Comparison of ENCODE assay signal across 23 cellular contexts in the genomic region with DNA sequence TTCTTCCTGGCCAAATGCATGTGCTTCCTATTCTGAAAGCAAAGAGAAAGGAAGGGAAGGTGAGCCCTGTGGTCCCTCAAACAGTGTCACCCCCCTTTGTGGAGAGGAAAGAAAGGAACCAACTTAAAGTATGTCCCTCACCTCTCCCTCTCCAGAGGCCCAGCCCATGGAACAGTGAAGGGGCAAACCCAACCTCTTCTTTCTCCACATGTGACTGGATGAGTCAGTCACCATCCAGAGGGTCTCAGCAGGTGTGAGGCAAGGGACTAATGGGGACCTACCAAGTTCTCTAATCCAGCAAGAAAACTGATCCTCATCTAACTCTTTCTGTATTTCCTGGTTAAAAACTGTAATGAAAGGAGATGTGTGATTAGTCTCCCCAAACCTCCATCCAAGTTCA.
DNase-seq lines count a peak whose midpoint lies in the region; ATAC-seq and TF ChIP-seq lines count a peak whose summit lies in the region.
"Had no signal": no experiment of that assay in that cellular context is flagged by ENCODE, and none has a peak within 500 bp of the region (broad histone marks: within the 10 kb centered on the region; RNA-seq: fewer than 3 reads in every experiment).

No MANE protein-coding gene starts in this region.

- peak in 1 of 8 donors; percentile 5 for ATAC-seq in heart right ventricle
- no peak for ATAC-seq in HG02840 (IDR thresholded peaks at IDR 0.05; ENCODE audit: low FRiP score, unreplicated experiment)
- no peak for ATAC-seq in right lobe of liver

- TF ChIP-seq POLR2A in esophagus squamous epithelium (IDR thresholded peaks at IDR 0.05) (no peak), prostate gland (IDR thresholded peaks at IDR 0.05) (no peak), right lobe of liver (IDR thresholded peaks at IDR 0.05) (no peak)

- peak overlapping the region in 9 of 10 donors; percentile 0 to 59 (median 17) for H3K27ac ChIP-seq in heart right ventricle
- peak overlapping the region in 1 of 2 donors; percentile 19 for H3K27ac ChIP-seq in right atrium auricular region
- H3K27ac ChIP-seq in esophagus squamous epithelium = peak overlapping the region in 3 of 4 donors; percentile 83 to 84 (median 83)
- peak overlapping the region; percentile 6 to 41 for H3K27ac ChIP-seq in prostate gland
- no peak overlapping the region for H3K27ac ChIP-seq in right lobe of liver
- H3K27ac ChIP-seq: C4-2B, KMS-11, RWPE1 had no signal

- no peaks in the 10 kb centered on the region for H3K27me3 ChIP-seq in heart right ventricle
- H3K27me3 ChIP-seq in right atrium auricular region = no peaks in the 10 kb centered on the region
- H3K27me3 ChIP-seq in esophagus squamous epithelium = no peaks in the 10 kb centered on the region
- H3K27me3 ChIP-seq in prostate gland (replicated peaks; ENCODE audit: insufficient read depth) = no peaks in the 10 kb centered on the region
- H3K27me3 ChIP-seq in right lobe of liver = no peaks in the 10 kb centered on the region

- H3K9me3 ChIP-seq in heart right ventricle (no peaks in the 10 kb centered on the region), right atrium auricular region (no peaks in the 10 kb centered on the region), esophagus squamous epithelium (no peaks in the 10 kb centered on the region), prostate gland (no peaks in the 10 kb centered on the region), right lobe of liver (no peaks in the 10 kb centered on the region)

- intact Hi-C loops in heart right ventricle (cut with DNase I) = no loop called here
- intact Hi-C loops in esophagus squamous epithelium (cut with DNase I) = no loop called here
- intact Hi-C loops in prostate gland (cut with DNase I) = no loop called here
- intact Hi-C loops in right lobe of liver (cut with DNase I) = no loop called here

- H3K4me3 ChIP-seq in heart right ventricle = no peak overlapping the region
- H3K4me3 ChIP-seq in right atrium auricular region = no peak overlapping the region
- H3K4me3 ChIP-seq in esophagus squamous epithelium = no peak overlapping the region
- no peak overlapping the region for H3K4me3 ChIP-seq in prostate gland
- H3K4me3 ChIP-seq in right lobe of liver = no peak overlapping the region

- peaks cover 0 to 17% (median 0%) of the 10 kb centered on the region in 9 donors for H3K36me3 ChIP-seq in heart right ventricle
- no peaks in the 10 kb centered on the region for H3K36me3 ChIP-seq in right atrium auricular region
- no peaks in the 10 kb centered on the region for H3K36me3 ChIP-seq in esophagus squamous epithelium
- H3K36me3 ChIP-seq in prostate gland = no peaks in the 10 kb centered on the region
- no peaks in the 10 kb centered on the region for H3K36me3 ChIP-seq in right lobe of liver

- no peak for TF ChIP-seq CTCF in heart right ventricle (IDR thresholded peaks at IDR 0.05)
- no peak for TF ChIP-seq CTCF in right atrium auricular region (IDR thresholded peaks at IDR 0.05)
- TF ChIP-seq CTCF in esophagus squamous epithelium (IDR thresholded peaks at IDR 0.05) = no peak
- no peak for TF ChIP-seq CTCF in prostate gland (IDR thresholded peaks at IDR 0.05)
- no peak for TF ChIP-seq CTCF in right lobe of liver (IDR thresholded peaks at IDR 0.05)

- no peak for DNase-seq in heart right ventricle
- no peak for DNase-seq in right atrium auricular region (ENCODE audit: low spot score)
- no peak for DNase-seq in esophagus squamous epithelium (lab: John Stamatoyannopoulos, UW)
- DNase-seq in prostate gland (ENCODE audit: low spot score) = no peak
- no peak for DNase-seq in amygdala (lab: John Stamatoyannopoulos, UW)
- DNase-seq in right lobe of liver = no peak
- DNase-seq: AML-193; CD8-positive, alpha-beta memory T cell; GOT3; HCEC 1CT; IMR-90; NCI-H1105; NCI-H146; NCI-H2029; NCI-H226; NCI-H510A treated with DMSO at 0.1 percent for 48 hours; NCI-H774; NK-92 treated with Interleukin-12 subunit alpha and Interleukin-12 subunit beta, amount 100 ng/mL, for 24 hours; SIG-M5 had no signal

- H3K4me1 ChIP-seq in heart right ventricle (peaks cover 8 to 43% (median 21%) of the 10 kb centered on the region in 9 donors), right atrium auricular region (peaks cover 0 to 29% of the 10 kb centered on the region in 2 donors), esophagus squamous epithelium (peaks cover 0 to 41% (median 21%) of the 10 kb centered on the region in 3 donors), prostate gland (replicated peaks) (no peaks in the 10 kb centered on the region), right lobe of liver (peaks cover 0 to 7% (median 0%) of the 10 kb centered on the region in 4 donors)

Comparison
In these comparisons a context has a peak if more than half of its experiments do, and no peak if none do; other contexts are left out.
1. H3K27ac ChIP-seq: peak in heart right ventricle (9 of 10), esophagus squamous epithelium (3 of 4) and prostate gland (2 of 2); none in right lobe of liver (0 of 3).